In the genomic region with DNA sequence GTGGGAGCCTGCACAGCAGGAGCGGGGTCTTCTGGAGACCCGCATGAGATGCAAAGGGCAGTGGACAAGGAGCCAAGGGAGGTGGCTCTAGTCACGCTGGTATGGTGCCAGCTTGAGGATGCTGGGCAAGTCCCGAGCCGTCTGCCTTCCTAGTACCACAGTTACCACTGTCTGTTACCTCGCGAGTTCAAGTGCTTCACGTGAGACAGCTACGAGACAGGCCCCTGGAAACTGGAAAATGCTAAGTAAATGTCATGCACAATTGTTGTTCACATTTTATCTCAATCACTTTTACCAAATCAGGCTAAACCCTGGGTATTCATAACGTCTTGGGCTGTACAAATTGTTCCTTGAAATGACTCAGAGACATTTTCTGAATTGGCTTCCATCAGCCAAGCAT, we compare ENCODE assay signal across 14 cellular contexts.
"Had no signal": no experiment of that assay in that cellular context is flagged by ENCODE, and none has a peak within 500 bp of the region (broad histone marks: within the 10 kb centered on the region; RNA-seq: fewer than 3 reads in every experiment).

No MANE protein-coding gene starts in this region.

- H3K27ac ChIP-seq: heart right ventricle, pancreas, upper lobe of right lung had no signal

- H3K4me3 ChIP-seq: heart right ventricle, pancreas, upper lobe of right lung had no signal

- H3K4me1 ChIP-seq: upper lobe of right lung had no signal

- DNase-seq: activated CD4-positive, alpha-beta memory T cell treated with anti-CD3 and anti-CD28 coated beads for 36 hours; activated CD4-positive, alpha-beta T cell treated with anti-CD3 and anti-CD28 coated beads for 36 hours; activated naive CD8-positive, alpha-beta T cell treated with anti-CD3 and anti-CD28 coated beads for 36 hours; activated T-cell treated with anti-CD3 and anti-CD28 coated beads for 4 hours; cortex of kidney; erythroblast; heart right ventricle; mesenchymal stem cell; naive thymus-derived CD4-positive, alpha-beta T cell; pancreas; SK-N-SH; stimulated activated naive CD8-positive, alpha-beta T cell treated with anti-CD3 and anti-CD28 coated beads, Interleukin-15, amount 100 ng/mL, for 72 hours; upper lobe of right lung had no signal

- H3K27me3 ChIP-seq: heart right ventricle, pancreas, upper lobe of right lung had no signal

- ATAC-seq: activated CD4-positive, alpha-beta T cell treated with anti-CD3 and anti-CD28 coated beads for 36 hours; naive thymus-derived CD4-positive, alpha-beta T cell; pancreas; stimulated activated naive CD8-positive, alpha-beta T cell treated with anti-CD3 and anti-CD28 coated beads, Interleukin-15, amount 100 ng/mL, for 72 hours; upper lobe of right lung; WTC11 had no signal

- H3K9me3 ChIP-seq: heart right ventricle, pancreas, SK-N-SH, upper lobe of right lung had no signal
